In the genomic region with DNA sequence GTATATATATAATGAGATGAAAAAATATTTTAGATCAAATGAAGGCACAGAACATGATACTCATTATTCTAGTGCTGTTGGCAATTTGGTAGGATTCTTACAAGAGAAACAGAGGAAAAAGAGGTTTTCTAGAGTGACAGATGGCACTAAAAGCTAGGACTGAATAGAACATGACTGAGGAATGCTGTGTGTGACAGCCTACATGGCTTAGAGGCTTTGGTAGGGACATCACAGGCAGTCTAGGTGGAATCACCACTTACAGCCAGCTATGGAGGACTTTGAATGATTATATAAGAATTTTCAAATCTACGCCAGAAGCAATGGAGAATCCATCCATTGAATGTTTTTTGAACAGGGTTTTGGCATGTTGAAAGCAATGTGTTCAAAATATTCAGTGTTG, we compare ENCODE assay signal across 22 cellular contexts.
"Had no signal": no experiment of that assay in that cellular context is flagged by ENCODE, and none has a peak within 500 bp of the region (broad histone marks: within the 10 kb centered on the region; RNA-seq: fewer than 3 reads in every experiment).

No MANE protein-coding gene starts in this region.

- H3K4me1 ChIP-seq: prostate gland had no signal

- H3K27ac ChIP-seq: colonic mucosa, epithelial cell of prostate, gastroesophageal sphincter, left lung, neural progenitor cell, prostate gland, right lobe of liver, stomach, thyroid gland, vagina had no signal

- ATAC-seq: esophagus mucosa; gastroesophageal sphincter; left lung; naive thymus-derived CD4-positive, alpha-beta T cell; right lobe of liver; stimulated activated effector memory CD8-positive, alpha-beta T cell treated with anti-CD3 and anti-CD28 coated beads, Interleukin-12 subunit alpha, Interleukin-12 subunit beta, amount 100 ng/mL, for 72 hours had no signal

- H3K27me3 ChIP-seq: colonic mucosa, gastroesophageal sphincter, left lung, neural progenitor cell, right lobe of liver, stomach, thyroid gland, vagina had no signal

- DNase-seq: central memory CD4-positive, alpha-beta T cell; colonic mucosa; effector CD8-positive, alpha-beta T cell; endodermal cell; foreskin fibroblast; left lung; naive thymus-derived CD4-positive, alpha-beta T cell; right lobe of liver; stimulated activated CD4-positive, alpha-beta T cell treated with anti-CD3 and anti-CD28 coated beads, Interleukin-2, amount 100 ng/mL, for 24 hours; stimulated activated CD4-positive, alpha-beta T cell treated with anti-CD3 and anti-CD28 coated beads, Interleukin-4, amount 100 ng/mL, for 24 hours; stimulated activated naive CD4-positive, alpha-beta T cell treated with Interleukin-2 at 50 U/mL for 16 hours; stomach; thyroid gland; trophoblast cell had no signal

- H3K36me3 ChIP-seq: colonic mucosa, gastroesophageal sphincter, left lung, neural progenitor cell, prostate gland, right lobe of liver, stomach, thyroid gland, vagina had no signal

- H3K4me3 ChIP-seq: colonic mucosa, gastroesophageal sphincter, left lung, lung, neural progenitor cell, prostate gland, right lobe of liver, stomach, thyroid gland, vagina had no signal

- H3K9me3 ChIP-seq: colonic mucosa, gastroesophageal sphincter, left lung, prostate gland, right lobe of liver, stomach, thyroid gland, vagina had no signal
